Comparison of ENCODE assay signal across 9 cellular contexts in genomic region chr1:153610334-153611023, GRCh38. TPM values are rescaled to one million over a fixed set of nuclear protein-coding genes. Genes with fewer than 3 reads are reported as not detected.
DNase-seq lines count a peak whose midpoint lies in the region; ATAC-seq and TF ChIP-seq lines count a peak whose summit lies in the region.
"Had no signal": no experiment of that assay in that cellular context is flagged by ENCODE, and none has a peak within 500 bp of the region (broad histone marks: within the 10 kb centered on the region; RNA-seq: fewer than 3 reads in every experiment).

No MANE protein-coding gene starts in this region.

- ATAC-seq in CD8-positive, alpha-beta T cell: no peak

- POLR2A ChIA-PET in CD8-positive, alpha-beta T cell (lab: Charles Lee): no interaction called here

- H3K27ac ChIP-seq in CD8-positive, alpha-beta T cell (ENCODE audit: low read depth, low read length): no peak overlapping the region

- CTCF ChIA-PET in CD8-positive, alpha-beta T cell (lab: Charles Lee): no interaction called here

- no peaks in the 10 kb centered on the region for H3K27me3 ChIP-seq in CD8-positive, alpha-beta T cell (ENCODE audit: insufficient read depth, low read length)

- no peaks in the 10 kb centered on the region for H3K27me3 Mint-ChIP-seq in CD8-positive, alpha-beta T cell (ENCODE audit: low read depth)
- H3K27me3 Mint-ChIP-seq: activated CD4-positive, alpha-beta memory T cell treated with anti-CD3 and anti-CD28 coated beads for 36 hours had no signal

- H3K9me3 ChIP-seq in CD8-positive, alpha-beta T cell (ENCODE audit: low read length): no peaks in the 10 kb centered on the region
- H3K9me3 ChIP-seq: HAP-1 had no signal

- TF ChIP-seq CTCF in CD8-positive, alpha-beta T cell (IDR thresholded peaks at IDR 0.05): no peak

- no peaks in the 10 kb centered on the region for H3K36me3 Mint-ChIP-seq in CD8-positive, alpha-beta T cell
- H3K36me3 Mint-ChIP-seq: activated CD4-positive, alpha-beta memory T cell treated with anti-CD3 and anti-CD28 coated beads for 36 hours had no signal

- no peak overlapping the region for H3K4me3 Mint-ChIP-seq in CD8-positive, alpha-beta T cell
- H3K4me3 Mint-ChIP-seq: activated CD4-positive, alpha-beta memory T cell treated with anti-CD3 and anti-CD28 coated beads for 36 hours had no signal

- DNase-seq in Daoy (ENCODE audit: low read depth) (peak; percentile 40), astrocyte of the hippocampus (ENCODE audit: low read depth, low spot score) (peak; percentile 25), myocyte (ENCODE audit: low read depth) (peak; percentile 85), NCI-H1436 (lab: John Stamatoyannopoulos, UW) (no peak)
- no peak for DNase-seq in stimulated activated CD4-positive, alpha-beta T cell treated with anti-CD3 and anti-CD28 coated beads, Interleukin-4, amount 100 ng/mL, for 4 hours
- no peak for DNase-seq in CD8-positive, alpha-beta T cell
- DNase-seq: activated CD4-positive, alpha-beta memory T cell treated with anti-CD3 and anti-CD28 coated beads for 36 hours had no signal

- no peaks in the 10 kb centered on the region for H3K4me1 Mint-ChIP-seq in CD8-positive, alpha-beta T cell (ENCODE audit: low read depth)

- no peak overlapping the region for H3K27ac Mint-ChIP-seq in CD8-positive, alpha-beta T cell
- H3K27ac Mint-ChIP-seq: activated CD4-positive, alpha-beta memory T cell treated with anti-CD3 and anti-CD28 coated beads for 36 hours had no signal

- no peaks in the 10 kb centered on the region for H3K9me3 Mint-ChIP-seq in CD8-positive, alpha-beta T cell
- H3K9me3 Mint-ChIP-seq: activated CD4-positive, alpha-beta memory T cell treated with anti-CD3 and anti-CD28 coated beads for 36 hours had no signal

- no peak overlapping the region for H3K4me3 ChIP-seq in CD8-positive, alpha-beta T cell (ENCODE audit: low read depth, low read length)
- H3K4me3 ChIP-seq: HAP-1 had no signal

- intact Hi-C loops in CD8-positive, alpha-beta T cell (cut with DNase I, micrococcal nuclease): no loop called here

- no peaks in the 10 kb centered on the region for H3K4me1 ChIP-seq in CD8-positive, alpha-beta T cell (ENCODE audit: insufficient read depth, low read length)

- no peaks in the 10 kb centered on the region for H3K36me3 ChIP-seq in CD8-positive, alpha-beta T cell (ENCODE audit: insufficient read depth, low read length)
- H3K36me3 ChIP-seq: HAP-1 had no signal

RNA-seq across cellular contexts. Expression of gene S100A16, which starts 2.5 kb away (rescaled TPM):
- 131 and 135 TPM in 2 replicates for total RNA-seq in Daoy (2014; rRNA removed; shearing (Covaris generic))
- 591 and 800 TPM in 2 replicates for total RNA-seq in myocyte
- 646 TPM for polyA plus RNA-seq in myocyte (2012)
- not detected for total RNA-seq in CD8-positive, alpha-beta T cell
- total RNA-seq: activated CD4-positive, alpha-beta memory T cell treated with anti-CD3 and anti-CD28 coated beads for 36 hours had no signal

RNA-seq across cellular contexts. Expression of gene S100A14, which starts 5.6 kb away (rescaled TPM):
- not detected in 2 replicates for total RNA-seq in Daoy (2014; rRNA removed; shearing (Covaris generic))
- not detected in 2 replicates for total RNA-seq in myocyte
- 0.13 TPM for polyA plus RNA-seq in myocyte (2012)
- not detected for total RNA-seq in CD8-positive, alpha-beta T cell
- total RNA-seq: glomerular endothelial cell had no signal

RNA-seq across cellular contexts. Expression of gene S100A13, which starts 16.8 kb away (rescaled TPM):
- total RNA-seq in Daoy (2014; rRNA removed; shearing (Covaris generic)): 126 and 201 TPM in 2 replicates
- total RNA-seq in myocyte: 237 and 291 TPM in 2 replicates
- 643 TPM for polyA plus RNA-seq in myocyte (2012)
- 1 to 10 TPM; 3.9 to 4.9 TPM for total RNA-seq in CD8-positive, alpha-beta T cell

RNA-seq across cellular contexts. Expression of gene S100A1, which starts 17.8 kb away (rescaled TPM):
- 0.40 TPM in 1 of 2 replicates, not detected in the other for total RNA-seq in Daoy (2014; rRNA removed; shearing (Covaris generic))
- total RNA-seq in myocyte: 0.52 and 3.3 TPM in 2 replicates
- polyA plus RNA-seq in myocyte (2012): 12.8 TPM
- not detected for total RNA-seq in CD8-positive, alpha-beta T cell
- total RNA-seq: activated CD4-positive, alpha-beta memory T cell treated with anti-CD3 and anti-CD28 coated beads for 36 hours; glomerular endothelial cell had no signal

RNA-seq across cellular contexts. Expression of gene CHTOP, which starts 23.4 kb away (rescaled TPM):
- total RNA-seq in Daoy (2014; rRNA removed; shearing (Covaris generic)): 36.2 and 43.0 TPM in 2 replicates
- total RNA-seq in myocyte: 59.2 and 71.6 TPM in 2 replicates
- polyA plus RNA-seq in myocyte (2012): 72.6 TPM
- total RNA-seq in CD8-positive, alpha-beta T cell: 10 to 100 TPM; 79.1 to 81.2 TPM

Comparison
In these comparisons a context has a peak if more than half of its experiments do, and no peak if none do; other contexts are left out.
1. DNase-seq: peak in Daoy (single experiment), astrocyte of the hippocampus (single experiment) and myocyte (single experiment); none in stimulated activated CD4-positive, alpha-beta T cell treated with anti-CD3 and anti-CD28 coated beads, Interleukin-4, amount 100 ng/mL, for 4 hours (0 of 2), NCI-H1436 (single experiment) and CD8-positive, alpha-beta T cell (0 of 7).
2. RNA of gene S100A16, which starts 2.5 kb away (total RNA-seq): 591 to 800 TPM in myocyte and 131 to 135 TPM in Daoy; not detected in CD8-positive, alpha-beta T cell; every median in the first group is over 100 times any median in the second.
3. RNA of gene S100A13, which starts 16.8 kb away (total RNA-seq): 237 to 291 TPM in myocyte and 126 to 201 TPM in Daoy; 3.9 to 4.9 TPM in CD8-positive, alpha-beta T cell; every median in the first group is over 10 times any median in the second.